ENCODE assay signal across 27 cellular contexts in the genomic region with DNA sequence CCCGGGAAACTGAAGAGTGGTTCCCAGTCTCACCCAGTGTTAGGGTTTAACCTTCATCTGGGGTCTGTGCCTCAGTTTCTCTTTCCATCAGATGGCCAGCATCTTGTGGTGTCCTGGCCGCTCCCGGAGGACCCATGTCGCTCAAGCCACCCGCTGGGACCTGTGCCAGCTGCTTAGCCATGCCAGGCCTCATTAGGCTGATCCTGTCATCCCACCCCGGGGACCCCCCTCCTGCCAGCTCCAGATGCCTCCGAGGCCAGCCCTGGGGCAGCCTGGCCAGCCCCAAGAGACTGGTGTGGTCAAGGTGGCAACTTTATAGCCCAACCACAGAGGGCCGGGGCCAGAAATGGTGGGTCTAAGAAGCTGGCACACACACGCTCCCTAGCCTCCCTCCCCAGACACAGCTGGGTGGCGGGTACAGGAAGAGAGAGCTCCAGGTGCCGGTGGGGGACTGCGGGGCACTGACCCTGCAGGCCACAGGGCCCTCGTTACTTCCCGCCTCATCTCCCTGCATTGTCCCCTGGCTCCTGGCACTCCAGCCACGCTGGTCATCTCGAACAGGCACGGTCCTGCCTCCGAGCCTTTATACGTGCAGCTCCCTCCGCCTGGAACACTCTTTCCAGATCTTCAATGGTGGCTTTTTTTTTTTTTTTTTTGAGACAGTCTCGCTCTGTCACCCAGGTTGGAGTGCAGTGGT. TPM values are rescaled to one million over a fixed set of nuclear protein-coding genes. Genes with fewer than 3 reads are reported as not detected.
"Had no signal": no experiment of that assay in that cellular context is flagged by ENCODE, and none has a peak within 500 bp of the region (broad histone marks: within the 10 kb centered on the region; RNA-seq: fewer than 3 reads in every experiment).

No MANE protein-coding gene starts in this region.

- H3K36me3 ChIP-seq: left ventricle myocardium inferior, right lobe of liver, thyroid gland, transverse colon, upper lobe of left lung, vagina had no signal

- ATAC-seq: naive thymus-derived CD8-positive, alpha-beta T cell; psoas muscle; stimulated activated naive B cell treated with anti-CD40 and anti-IgM and Interleukin-4, amounts not matched to agents 10 μg/mL and 1 μg/mL and 100 μg/mL, for 72 hours; stimulated activated naive CD8-positive, alpha-beta T cell treated with anti-CD3 and anti-CD28 coated beads, Interleukin-15, Interleukin-2, amounts not matched to agents 100 U/mL and 50 U/mL, for 24 hours had no signal

- H3K27me3 ChIP-seq: right lobe of liver, testis had no signal

- FAIRE-seq: keratinocyte had no signal

- H3K27ac ChIP-seq: left ventricle myocardium inferior, parathyroid adenoma, psoas muscle, stomach, testis, thyroid gland, transverse colon, vagina had no signal

- H3K4me1 ChIP-seq: psoas muscle had no signal

- DNase-seq: hippocampal formation; left ventricle myocardium inferior; naive thymus-derived CD8-positive, alpha-beta T cell; nucleus accumbens; psoas muscle; stimulated activated CD4-positive, alpha-beta T cell treated with anti-CD3 and anti-CD28 coated beads, Interleukin-1b, Interleukin-23, amount 100 ng/mL, for 48 hours; stimulated activated CD4-positive, alpha-beta T cell treated with anti-CD3 and anti-CD28 coated beads, Interleukin-2, amount 100 ng/mL, for 48 hours; stimulated activated CD4-positive, alpha-beta T cell treated with anti-CD3 and anti-CD28 coated beads, Interleukin-4, amount 100 ng/mL, for 4 hours; stimulated activated CD8-positive, alpha-beta memory T cell treated with anti-CD3 and anti-CD28 coated beads, Interleukin-4, amount 100 ng/mL, for 48 hours; stimulated activated naive B cell treated with anti-CD40 and anti-IgM and Interleukin-4, amounts not matched to agents 10 μg/mL and 1 μg/mL and 100 μg/mL, for 72 hours; stimulated activated naive CD8-positive, alpha-beta T cell treated with anti-CD3 and anti-CD28 coated beads, Interleukin-15, Interleukin-2, amounts not matched to agents 100 U/mL and 50 U/mL, for 24 hours; stomach; testis; thyroid gland; transverse colon had no signal

- H3K9ac ChIP-seq: parathyroid adenoma had no signal

- H3K4me3 ChIP-seq: left ventricle myocardium inferior, psoas muscle, right lobe of liver, smooth muscle cell, stomach, testis, thyroid gland, transverse colon, upper lobe of left lung, vagina had no signal

- H3K4me2 ChIP-seq: smooth muscle cell had no signal

- H3K9me3 ChIP-seq: left ventricle myocardium inferior, psoas muscle, right lobe of liver, stomach, testis, thyroid gland, transverse colon, upper lobe of left lung, vagina had no signal

RNA-seq across cellular contexts. Expression of gene NRTN, which starts 3.4 kb away (rescaled TPM):
- total RNA-seq: osteoblast, psoas muscle, skeletal muscle tissue had no signal
- polyA plus RNA-seq: keratinocyte, psoas muscle had no signal

RNA-seq across cellular contexts. Expression of gene PRR22, which starts 23.7 kb away (rescaled TPM):
- total RNA-seq: skeletal muscle tissue had no signal
- polyA plus RNA-seq: naive thymus-derived CD8-positive, alpha-beta T cell had no signal

RNA-seq across cellular contexts. Expression of gene FUT6, which starts 31.2 kb away (rescaled TPM):
- total RNA-seq: left ventricle myocardium inferior; lung microvascular endothelial cell; naive thymus-derived CD8-positive, alpha-beta T cell; neural crest cell; osteoblast; posterior vena cava; psoas muscle; skeletal muscle tissue; smooth muscle cell; thyroid gland; urinary bladder had no signal
- polyA plus RNA-seq: keratinocyte; naive thymus-derived CD8-positive, alpha-beta T cell; smooth muscle cell had no signal

RNA-seq across cellular contexts. Expression of gene FUT3, which starts 43.0 kb away (rescaled TPM):
- total RNA-seq: left ventricle myocardium inferior, lung microvascular endothelial cell, neural crest cell, osteoblast, posterior vena cava, skeletal muscle tissue had no signal
- polyA plus RNA-seq: naive thymus-derived CD8-positive, alpha-beta T cell had no signal
